8 cellular contexts compared by ENCODE assay signal in the genomic region with DNA sequence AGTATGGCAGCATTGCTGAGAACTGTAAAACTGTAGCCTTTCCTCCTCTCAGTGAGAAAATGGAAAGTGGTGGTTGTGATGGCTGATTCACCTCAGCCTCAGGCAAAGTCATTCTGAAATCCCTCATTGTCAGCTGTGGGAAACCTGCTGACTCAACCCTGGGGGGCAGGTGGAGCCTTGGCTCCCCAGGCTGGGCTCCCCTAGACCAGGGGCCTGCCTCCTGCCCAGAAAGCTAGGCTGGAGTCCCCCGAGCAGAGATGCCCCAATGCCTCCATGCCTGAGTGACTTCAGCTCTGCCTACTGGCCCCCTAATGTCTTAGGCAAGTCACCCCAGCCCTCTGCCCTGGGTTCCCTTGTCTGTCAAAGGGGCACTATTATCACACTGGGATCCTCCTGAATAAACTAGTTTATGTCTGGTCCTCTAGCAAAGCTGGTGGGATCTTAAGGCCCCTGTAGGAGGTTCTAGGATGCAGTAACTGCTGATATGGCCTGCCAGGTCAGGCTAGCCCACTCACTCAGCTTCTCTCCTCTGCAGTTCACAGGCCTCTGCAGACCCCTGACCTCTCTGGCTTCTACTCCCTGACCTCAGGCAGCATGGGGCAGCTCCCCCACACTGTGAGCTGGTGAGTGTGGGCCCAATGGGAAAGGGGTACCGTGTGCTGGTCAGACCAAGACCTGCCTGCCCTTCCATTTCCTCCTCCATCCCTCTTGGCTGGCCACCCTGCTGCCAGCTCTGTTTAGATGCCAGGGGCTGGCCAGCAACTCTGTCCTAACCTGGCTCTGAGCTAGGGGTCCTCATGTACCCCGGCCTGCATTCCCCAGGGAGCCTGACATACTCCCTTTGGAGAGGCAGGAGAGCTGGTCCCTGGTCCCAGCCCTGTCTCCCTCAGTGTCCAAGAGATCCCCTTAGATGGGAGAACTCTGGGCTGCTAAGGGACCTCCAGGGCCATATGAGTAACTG.
DNase-seq lines count a peak whose midpoint lies in the region; ATAC-seq and TF ChIP-seq lines count a peak whose summit lies in the region.

No MANE protein-coding gene starts in this region.

- peak; percentile 56 to 61 for DNase-seq in activated CD4-positive, alpha-beta T cell treated with anti-CD3 and anti-CD28 coated beads for 4 hours
- DNase-seq in epithelial cell of esophagus (ENCODE audit: low read depth) (peak; percentile 91), NCI-H1694 treated with DMSO at 0.1 percent for 48 hours (lab: John Stamatoyannopoulos, UW) (no peak), C1 segment of cervical spinal cord (lab: John Stamatoyannopoulos, UW) (no peak), Kasumi-1 (lab: John Stamatoyannopoulos, UW) (no peak)
- peak; percentile 63 to 73 for DNase-seq in stimulated activated CD8-positive, alpha-beta memory T cell treated with anti-CD3 and anti-CD28 coated beads, Interleukin-7, amount 100 ng/mL, for 48 hours (ENCODE audit: extremely low read depth in 1 of 2, low read depth in 1 of 2)

- TF ChIP-seq CTCF in epithelial cell of esophagus (IDR thresholded peaks at IDR 0.05; ENCODE audit: insufficient read depth, low read depth, low read length, missing control alignments), result no peak

- peak; percentile 69 for ATAC-seq in GM19023 (IDR thresholded peaks at IDR 0.05; ENCODE audit: unreplicated experiment)
- ATAC-seq in HG03039 (IDR thresholded peaks at IDR 0.05; ENCODE audit: unreplicated experiment), result peak; percentile 51

- H3K4me3 ChIP-seq in epithelial cell of esophagus (ENCODE audit: low read length), result no peak overlapping the region

Comparison
In these comparisons a context has a peak if more than half of its experiments do, and no peak if none do; other contexts are left out.
1. DNase-seq: peak in activated CD4-positive, alpha-beta T cell treated with anti-CD3 and anti-CD28 coated beads for 4 hours (2 of 2), epithelial cell of esophagus (single experiment) and stimulated activated CD8-positive, alpha-beta memory T cell treated with anti-CD3 and anti-CD28 coated beads, Interleukin-7, amount 100 ng/mL, for 48 hours (2 of 2); none in NCI-H1694 treated with DMSO at 0.1 percent for 48 hours (single experiment), C1 segment of cervical spinal cord (0 of 14) and Kasumi-1 (0 of 2).